ENCODE assay signal across 12 cellular contexts in the genomic region with DNA sequence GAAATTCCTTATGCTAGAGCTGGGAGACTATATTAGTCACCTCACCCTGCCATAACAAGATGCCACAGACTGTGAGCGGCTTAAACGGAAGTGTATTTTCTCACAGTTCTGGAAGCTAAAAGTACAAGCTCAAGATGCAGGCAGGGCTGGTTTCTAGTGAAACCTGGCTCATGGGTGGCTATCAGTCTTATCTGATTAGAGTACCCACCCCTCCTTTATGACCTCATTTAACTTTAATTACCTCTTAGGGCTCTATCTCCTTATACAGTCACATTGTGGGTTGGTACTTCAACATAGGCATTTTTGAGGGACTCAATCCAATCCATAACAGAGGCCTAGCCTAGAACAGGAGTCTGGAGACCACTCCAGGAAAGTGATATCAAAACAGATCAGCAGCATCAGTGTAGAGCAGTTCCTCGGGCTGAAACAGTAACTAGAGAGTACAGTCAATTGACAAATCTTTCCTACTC. TPM values are rescaled to one million over a fixed set of nuclear protein-coding genes. Genes with fewer than 3 reads are reported as not detected.
DNase-seq lines count a peak whose midpoint lies in the region; ATAC-seq and TF ChIP-seq lines count a peak whose summit lies in the region.
"Had no signal": no experiment of that assay in that cellular context is flagged by ENCODE, and none has a peak within 500 bp of the region (broad histone marks: within the 10 kb centered on the region; RNA-seq: fewer than 3 reads in every experiment).

No MANE protein-coding gene starts in this region.

- TF ChIP-seq CTCF in AG04449 (IDR thresholded peaks at IDR 0.05; ENCODE audit: insufficient read depth, low read length, missing control alignments) (no peak), HEK293 (tag by site-specific recombination; IDR thresholded peaks at IDR 0.05) (no peak), astrocyte of the spinal cord (IDR thresholded peaks at IDR 0.05; ENCODE audit: low read depth, low read length) (no peak), lower lobe of right lung (IDR thresholded peaks at IDR 0.05) (no peak)

- intact Hi-C loops in lower lobe of right lung (cut with DNase I): no loop called here

- DNase-seq in AG04449 (ENCODE audit: low read depth, low spot score): peak; percentile 50
- peak; percentile 37 for DNase-seq in astrocyte of the spinal cord (ENCODE audit: low read depth, low spot score)
- DNase-seq in iris pigment epithelial cell (ENCODE audit: low read depth): peak; percentile 18
- DNase-seq in stimulated activated CD4-positive, alpha-beta T cell treated with anti-CD3 and anti-CD28 coated beads, Interleukin-2, amount 100 ng/mL, for 24 hours: no peak
- no peak for DNase-seq in NCI-H524 (lab: John Stamatoyannopoulos, UW)
- no peak for DNase-seq in lower lobe of right lung
- DNase-seq: activated T-cell treated with anti-CD3 and anti-CD28 coated beads, Interleukin-2, amount 50 U/mL, for 1 hour; AML-193; heart left ventricle; NCI-H187 had no signal

- H3K36me3 ChIP-seq in HEK293 (ENCODE audit: control insufficient read depth in 2 of 2, insufficient read depth in 1 of 2, low read length in 2 of 2) (peaks cover 3 to 29% of the 10 kb centered on the region in 2 experiments), lower lobe of right lung (peaks cover 3% of the 10 kb centered on the region)

- 0 out of 2 replicates have a peak overlapping the region, but pooled peaks have one; percentile 3 for H3K27ac ChIP-seq in HEK293 (ENCODE audit: extremely low read depth, low read depth, low read length)
- H3K27ac ChIP-seq in lower lobe of right lung: no peak overlapping the region
- H3K27ac ChIP-seq: heart left ventricle had no signal

- no peaks in the 10 kb centered on the region for H3K27me3 ChIP-seq in lower lobe of right lung (ENCODE audit: low read depth)
- H3K27me3 ChIP-seq: heart left ventricle had no signal

- in situ Hi-C loops in astrocyte of the spinal cord (cut with HindIII; ENCODE audit: low sequenced_read_pairs): no loop called here

- POLR2A ChIA-PET in AG04449 (lab: Yijun Ruan, JAX) (interaction anchor here (0.6 kb wide), 1 partner anchor 162 kb away, joined by 3 read pairs; no protein-coding TSS in a partner anchor), HEK293 (lab: Yijun Ruan, JAX) (interaction anchor here (0.7 to 1.0 kb wide), 2 partner anchors 8 to 198 kb away, joined by 3 to 4 read pairs; a partner anchor contains a TSS)

- H3K9me3 ChIP-seq in HEK293 (ENCODE audit: control insufficient read depth, insufficient read depth, low read depth, low read length) (no peaks in the 10 kb centered on the region), lower lobe of right lung (no peaks in the 10 kb centered on the region)
- H3K9me3 ChIP-seq: heart left ventricle had no signal

- H3K4me1 ChIP-seq in HEK293 (ENCODE audit: control insufficient read depth, insufficient read depth, low read length) (peaks cover 11% of the 10 kb centered on the region; the same call in 1 of the 2 replicates), lower lobe of right lung (peaks cover 22% of the 10 kb centered on the region)

- CTCF ChIA-PET in AG04449 (lab: Yijun Ruan, JAX): interaction anchor here (1.2 to 5.5 kb wide), 4 partner anchors 10 to 312 kb away, joined by 3 to 26 read pairs (median 14); no protein-coding TSS in a partner anchor
- CTCF ChIA-PET in HEK293 (lab: Yijun Ruan, JAX): interaction anchor here (0.6 to 1.6 kb wide), 4 partner anchors 8 to 344 kb away, joined by 3 to 6 read pairs (median 4); no protein-coding TSS in a partner anchor

- ATAC-seq in lower lobe of right lung (no peak), GM21528 (IDR thresholded peaks at IDR 0.05; ENCODE audit: low FRiP score, unreplicated experiment) (no peak)
- ATAC-seq: heart left ventricle had no signal

- no peak overlapping the region for H3K4me3 ChIP-seq in AG04449 (ENCODE audit: low read depth, low read length)
- no peak overlapping the region for H3K4me3 ChIP-seq in HEK293 (ENCODE audit: low read depth, low read length)
- no peak overlapping the region for H3K4me3 ChIP-seq in astrocyte of the spinal cord (ENCODE audit: low read depth, low read length)
- H3K4me3 ChIP-seq in lower lobe of right lung: no peak overlapping the region
- H3K4me3 ChIP-seq: heart left ventricle had no signal

TF ChIP-seq in HEK293, 187 proteins besides CTCF, POLR2A, EP300 and RAD21 (continues in another document):
- TF ChIP-seq ZNF335 (tag by site-specific recombination; conservative IDR thresholded peaks at IDR 0.05) (0 out of 2 replicates have a peak, but pooled peaks have one; percentile 12), PRDM1 (tag by site-specific recombination; IDR thresholded peaks at IDR 0.05) (peak; percentile 21; the same call in 1 of the 2 replicates), ZNF600 (tag by site-specific recombination; IDR thresholded peaks at IDR 0.05) (peak; percentile 90), KLF8 (tag by site-specific recombination; IDR thresholded peaks at IDR 0.05) (no peak), ZBTB17 (tag by site-specific recombination; IDR thresholded peaks at IDR 0.05) (peak; percentile 63), ZEB2 (tag by site-specific recombination; IDR thresholded peaks at IDR 0.05) (peak; percentile 24; the same call in 1 of the 2 replicates), SCRT1 (tag by site-specific recombination; IDR thresholded peaks at IDR 0.05; ENCODE audit: borderline replicate concordance) (no peak), SP7 (tag by site-specific recombination; IDR thresholded peaks at IDR 0.05) (peak; percentile 77), ZNF585B (tag by site-specific recombination; IDR thresholded peaks at IDR 0.05) (no peak), ZNF629 (tag by site-specific recombination; IDR thresholded peaks at IDR 0.05) (peak; percentile 41; the same call in 1 of the 2 replicates), ZNF214 (tag by site-specific recombination; IDR thresholded peaks at IDR 0.05; ENCODE audit: borderline replicate concordance) (peak; percentile 95), KLF1 (tag by site-specific recombination; IDR thresholded peaks at IDR 0.05) (peak; percentile 57; the same call in 1 of the 2 replicates), WT1 (tag by site-specific recombination; IDR thresholded peaks at IDR 0.05) (peak; percentile 33; the same call in 1 of the 2 replicates), ZNF366 (tag by site-specific recombination; conservative IDR thresholded peaks at IDR 0.05) (0 out of 2 replicates have a peak, but pooled peaks have one; percentile 23)
- TF ChIP-seq, protein P1, sequence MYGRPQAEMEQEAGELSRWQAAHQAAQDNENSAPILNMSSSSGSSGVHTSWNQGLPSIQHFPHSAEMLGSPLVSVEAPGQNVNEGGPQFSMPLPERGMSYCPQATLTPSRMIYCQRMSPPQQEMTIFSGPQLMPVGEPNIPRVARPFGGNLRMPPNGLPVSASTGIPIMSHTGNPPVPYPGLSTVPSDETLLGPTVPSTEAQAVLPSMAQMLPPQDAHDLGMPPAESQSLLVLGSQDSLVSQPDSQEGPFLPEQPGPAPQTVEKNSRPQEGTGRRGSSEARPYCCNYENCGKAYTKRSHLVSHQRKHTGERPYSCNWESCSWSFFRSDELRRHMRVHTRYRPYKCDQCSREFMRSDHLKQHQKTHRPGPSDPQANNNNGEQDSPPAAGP (tag by site-specific recombination; IDR thresholded peaks at IDR 0.05): peak; percentile 63
- TF ChIP-seq, protein P2, sequence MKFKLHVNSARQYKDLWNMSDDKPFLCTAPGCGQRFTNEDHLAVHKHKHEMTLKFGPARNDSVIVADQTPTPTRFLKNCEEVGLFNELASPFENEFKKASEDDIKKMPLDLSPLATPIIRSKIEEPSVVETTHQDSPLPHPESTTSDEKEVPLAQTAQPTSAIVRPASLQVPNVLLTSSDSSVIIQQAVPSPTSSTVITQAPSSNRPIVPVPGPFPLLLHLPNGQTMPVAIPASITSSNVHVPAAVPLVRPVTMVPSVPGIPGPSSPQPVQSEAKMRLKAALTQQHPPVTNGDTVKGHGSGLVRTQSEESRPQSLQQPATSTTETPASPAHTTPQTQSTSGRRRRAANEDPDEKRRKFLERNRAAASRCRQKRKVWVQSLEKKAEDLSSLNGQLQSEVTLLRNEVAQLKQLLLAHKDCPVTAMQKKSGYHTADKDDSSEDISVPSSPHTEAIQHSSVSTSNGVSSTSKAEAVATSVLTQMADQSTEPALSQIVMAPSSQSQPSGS (tag by site-specific recombination; IDR thresholded peaks at IDR 0.05; ENCODE audit: low read depth): 0 out of 2 replicates have a peak, but pooled peaks have one; percentile 12
- TF ChIP-seq, protein P3, sequence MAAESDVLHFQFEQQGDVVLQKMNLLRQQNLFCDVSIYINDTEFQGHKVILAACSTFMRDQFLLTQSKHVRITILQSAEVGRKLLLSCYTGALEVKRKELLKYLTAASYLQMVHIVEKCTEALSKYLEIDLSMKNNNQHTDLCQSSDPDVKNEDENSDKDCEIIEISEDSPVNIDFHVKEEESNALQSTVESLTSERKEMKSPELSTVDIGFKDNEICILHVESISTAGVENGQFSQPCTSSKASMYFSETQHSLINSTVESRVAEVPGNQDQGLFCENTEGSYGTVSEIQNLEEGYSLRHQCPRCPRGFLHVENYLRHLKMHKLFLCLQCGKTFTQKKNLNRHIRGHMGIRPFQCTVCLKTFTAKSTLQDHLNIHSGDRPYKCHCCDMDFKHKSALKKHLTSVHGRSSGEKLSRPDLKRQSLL (tag by site-specific recombination; IDR thresholded peaks at IDR 0.05): peak; percentile 84
- TF ChIP-seq, protein P4, sequence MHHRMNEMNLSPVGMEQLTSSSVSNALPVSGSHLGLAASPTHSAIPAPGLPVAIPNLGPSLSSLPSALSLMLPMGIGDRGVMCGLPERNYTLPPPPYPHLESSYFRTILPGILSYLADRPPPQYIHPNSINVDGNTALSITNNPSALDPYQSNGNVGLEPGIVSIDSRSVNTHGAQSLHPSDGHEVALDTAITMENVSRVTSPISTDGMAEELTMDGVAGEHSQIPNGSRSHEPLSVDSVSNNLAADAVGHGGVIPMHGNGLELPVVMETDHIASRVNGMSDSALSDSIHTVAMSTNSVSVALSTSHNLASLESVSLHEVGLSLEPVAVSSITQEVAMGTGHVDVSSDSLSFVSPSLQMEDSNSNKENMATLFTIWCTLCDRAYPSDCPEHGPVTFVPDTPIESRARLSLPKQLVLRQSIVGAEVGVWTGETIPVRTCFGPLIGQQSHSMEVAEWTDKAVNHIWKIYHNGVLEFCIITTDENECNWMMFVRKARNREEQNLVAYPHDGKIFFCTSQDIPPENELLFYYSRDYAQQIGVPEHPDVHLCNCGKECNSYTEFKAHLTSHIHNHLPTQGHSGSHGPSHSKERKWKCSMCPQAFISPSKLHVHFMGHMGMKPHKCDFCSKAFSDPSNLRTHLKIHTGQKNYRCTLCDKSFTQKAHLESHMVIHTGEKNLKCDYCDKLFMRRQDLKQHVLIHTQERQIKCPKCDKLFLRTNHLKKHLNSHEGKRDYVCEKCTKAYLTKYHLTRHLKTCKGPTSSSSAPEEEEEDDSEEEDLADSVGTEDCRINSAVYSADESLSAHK (tag by site-specific recombination; IDR thresholded peaks at IDR 0.05): peak; percentile 64; the same call in 1 of the 2 replicates

RNA-seq across cellular contexts. Expression of a gene that starts 2.3 kb away (rescaled TPM):
- total RNA-seq in lower lobe of right lung: 9.3 TPM

RNA-seq across cellular contexts. Expression of a gene that starts 46.2 kb away (rescaled TPM):
- 22.8 TPM for total RNA-seq in lower lobe of right lung

Comparison
In these comparisons a context has a peak if more than half of its experiments do, and no peak if none do; other contexts are left out.
1. DNase-seq: peak in AG04449 (single experiment), astrocyte of the spinal cord (single experiment) and iris pigment epithelial cell (single experiment); none in stimulated activated CD4-positive, alpha-beta T cell treated with anti-CD3 and anti-CD28 coated beads, Interleukin-2, amount 100 ng/mL, for 24 hours (0 of 2), NCI-H524 (0 of 2) and lower lobe of right lung (single experiment).